11 cellular contexts compared by ENCODE assay signal in the genomic region with DNA sequence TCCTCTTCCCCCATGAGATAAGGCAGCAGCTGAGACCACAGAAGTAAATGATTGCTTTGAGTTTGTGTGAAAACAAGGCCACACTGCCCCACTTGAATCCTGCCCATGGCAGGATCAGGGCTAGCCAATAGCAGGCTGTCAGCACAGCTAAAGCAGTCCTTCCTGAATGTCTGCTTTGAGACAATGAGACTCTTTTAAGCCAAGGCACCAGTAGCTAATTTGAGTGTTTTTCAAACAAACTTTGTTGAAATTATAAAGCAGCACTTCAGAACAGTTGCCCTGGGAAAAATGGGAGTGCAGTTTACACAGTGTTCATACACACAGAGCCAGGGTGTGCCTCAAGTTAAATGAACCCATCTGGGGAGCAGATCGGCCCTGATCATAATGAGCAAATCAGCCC.
DNase-seq lines count a peak whose midpoint lies in the region; TF ChIP-seq lines count a peak whose summit lies in the region.
"Had no signal": no experiment of that assay in that cellular context is flagged by ENCODE, and none has a peak within 500 bp of the region (broad histone marks: within the 10 kb centered on the region; RNA-seq: fewer than 3 reads in every experiment).

No MANE protein-coding gene starts in this region.

- peak; percentile 51 for DNase-seq in ELF-1 (ENCODE audit: low read depth, low spot score)
- peak; percentile 62 for DNase-seq in HuH-7 (ENCODE audit: low spot score)
- DNase-seq in fibroblast of the aortic adventitia (ENCODE audit: low read depth), result peak; percentile 1
- DNase-seq in neural progenitor cell (ENCODE audit: low spot score), result peak; percentile 30
- no peak for DNase-seq in amniotic stem cell (lab: John Stamatoyannopoulos, UW)
- DNase-seq in NCI-H1436 treated with DMSO at 0.1 percent for 48 hours (lab: John Stamatoyannopoulos, UW), result no peak
- DNase-seq in NCI-H2227 (lab: John Stamatoyannopoulos, UW; ENCODE audit: unreplicated experiment), result no peak
- no peak for DNase-seq in activated naive CD8-positive, alpha-beta T cell treated with anti-CD3 and anti-CD28 coated beads for 36 hours
- DNase-seq: activated T-cell treated with anti-CD3 and anti-CD28 coated beads, Interleukin-2, amount 50 U/mL, for 24 hours; CD4-positive, CD25-positive, alpha-beta regulatory T cell; NCI-H1436 had no signal

- peaks cover 7% of the 10 kb centered on the region for H3K4me1 Mint-ChIP-seq in neural progenitor cell
- H3K4me1 Mint-ChIP-seq in activated naive CD8-positive, alpha-beta T cell treated with anti-CD3 and anti-CD28 coated beads for 36 hours, result no peaks in the 10 kb centered on the region
- H3K4me1 Mint-ChIP-seq: CD4-positive, CD25-positive, alpha-beta regulatory T cell had no signal

- H3K4me1 ChIP-seq in neural progenitor cell, result peaks cover 5% of the 10 kb centered on the region

- H4K20me1 ChIP-seq in neural progenitor cell (ENCODE audit: low read depth), result no peaks in the 10 kb centered on the region

- no peaks in the 10 kb centered on the region for H3F3A ChIP-seq in neural progenitor cell (ENCODE audit: low read depth)

- H3K36me3 Mint-ChIP-seq in neural progenitor cell, result no peaks in the 10 kb centered on the region
- no peaks in the 10 kb centered on the region for H3K36me3 Mint-ChIP-seq in activated naive CD8-positive, alpha-beta T cell treated with anti-CD3 and anti-CD28 coated beads for 36 hours
- H3K36me3 Mint-ChIP-seq: CD4-positive, CD25-positive, alpha-beta regulatory T cell had no signal

- no peaks in the 10 kb centered on the region for H3K27me3 ChIP-seq in neural progenitor cell

- H3K79me2 ChIP-seq in neural progenitor cell (ENCODE audit: low read depth), result no peaks in the 10 kb centered on the region

- no peaks in the 10 kb centered on the region for H3K9me3 Mint-ChIP-seq in neural progenitor cell
- H3K9me3 Mint-ChIP-seq in activated naive CD8-positive, alpha-beta T cell treated with anti-CD3 and anti-CD28 coated beads for 36 hours, result no peaks in the 10 kb centered on the region
- H3K9me3 Mint-ChIP-seq: activated T-cell treated with anti-CD3 and anti-CD28 coated beads, Interleukin-2, amount 50 U/mL, for 24 hours had no signal

- peak overlapping the region; percentile 86 for H2AFZ ChIP-seq in neural progenitor cell (replicated peaks)

- H3K4me3 Mint-ChIP-seq in neural progenitor cell, result no peak overlapping the region
- no peak overlapping the region for H3K4me3 Mint-ChIP-seq in activated naive CD8-positive, alpha-beta T cell treated with anti-CD3 and anti-CD28 coated beads for 36 hours
- H3K4me3 Mint-ChIP-seq: activated T-cell treated with anti-CD3 and anti-CD28 coated beads, Interleukin-2, amount 50 U/mL, for 24 hours; CD4-positive, CD25-positive, alpha-beta regulatory T cell had no signal

- H3K36me3 ChIP-seq in neural progenitor cell, result no peaks in the 10 kb centered on the region

- no peak overlapping the region for H3K4me3 ChIP-seq in fibroblast of the aortic adventitia (ENCODE audit: low read depth, low read length)
- no peak overlapping the region for H3K4me3 ChIP-seq in neural progenitor cell

- H3K27me3 Mint-ChIP-seq in neural progenitor cell (ENCODE audit: insufficient read depth, low read depth), result no peaks in the 10 kb centered on the region
- no peaks in the 10 kb centered on the region for H3K27me3 Mint-ChIP-seq in activated naive CD8-positive, alpha-beta T cell treated with anti-CD3 and anti-CD28 coated beads for 36 hours
- H3K27me3 Mint-ChIP-seq: activated T-cell treated with anti-CD3 and anti-CD28 coated beads, Interleukin-2, amount 50 U/mL, for 24 hours; CD4-positive, CD25-positive, alpha-beta regulatory T cell had no signal

- no peak overlapping the region for H3K27ac ChIP-seq in neural progenitor cell

- H3K4me2 ChIP-seq in neural progenitor cell, result no peak overlapping the region

- TF ChIP-seq CTCF in fibroblast of the aortic adventitia (IDR thresholded peaks at IDR 0.05; ENCODE audit: insufficient read depth, low read length) (no peak), neural progenitor cell (IDR thresholded peaks at IDR 0.05) (no peak)

- no peak overlapping the region for H3K9ac ChIP-seq in neural progenitor cell

- no peak overlapping the region for H3K27ac Mint-ChIP-seq in neural progenitor cell
- H3K27ac Mint-ChIP-seq in activated naive CD8-positive, alpha-beta T cell treated with anti-CD3 and anti-CD28 coated beads for 36 hours, result no peak overlapping the region
- H3K27ac Mint-ChIP-seq: activated T-cell treated with anti-CD3 and anti-CD28 coated beads, Interleukin-2, amount 50 U/mL, for 24 hours; CD4-positive, CD25-positive, alpha-beta regulatory T cell had no signal

- no peaks in the 10 kb centered on the region for H3K9me3 ChIP-seq in neural progenitor cell (ENCODE audit: low read depth)

Comparison
In these comparisons a context has a peak if more than half of its experiments do, and no peak if none do; other contexts are left out.
1. DNase-seq: peak in ELF-1 (single experiment), HuH-7 (single experiment), fibroblast of the aortic adventitia (single experiment) and neural progenitor cell (single experiment); none in amniotic stem cell (single experiment), NCI-H1436 treated with DMSO at 0.1 percent for 48 hours (single experiment), NCI-H2227 (single experiment) and activated naive CD8-positive, alpha-beta T cell treated with anti-CD3 and anti-CD28 coated beads for 36 hours (single experiment).